ENCODE assay signal across 1 cellular context in the genomic region with DNA sequence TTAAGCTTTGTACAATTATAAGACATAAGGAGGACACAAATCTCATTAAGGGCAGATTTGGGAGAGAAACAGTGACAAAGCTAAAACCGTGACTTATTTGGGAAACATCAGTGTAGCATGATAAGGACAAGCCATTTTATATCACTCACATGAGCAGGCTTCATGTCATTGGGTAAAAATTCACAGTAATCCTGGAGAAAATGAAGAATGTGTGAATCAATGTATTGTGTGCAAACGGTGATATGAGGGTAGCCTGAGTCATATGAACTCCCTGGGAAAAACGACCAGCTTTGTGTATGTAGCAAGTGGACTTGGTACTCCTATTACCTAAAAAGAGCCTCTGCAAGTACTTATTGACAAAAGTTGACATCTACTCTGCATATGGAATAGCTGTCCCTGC.
TF ChIP-seq lines count a peak whose summit lies in the region.

No MANE protein-coding gene starts in this region.

TF ChIP-seq in WTC11, 78 proteins besides CTCF, POLR2A, EP300 and RAD21 (continued from another document):
- TF ChIP-seq, protein P1, sequence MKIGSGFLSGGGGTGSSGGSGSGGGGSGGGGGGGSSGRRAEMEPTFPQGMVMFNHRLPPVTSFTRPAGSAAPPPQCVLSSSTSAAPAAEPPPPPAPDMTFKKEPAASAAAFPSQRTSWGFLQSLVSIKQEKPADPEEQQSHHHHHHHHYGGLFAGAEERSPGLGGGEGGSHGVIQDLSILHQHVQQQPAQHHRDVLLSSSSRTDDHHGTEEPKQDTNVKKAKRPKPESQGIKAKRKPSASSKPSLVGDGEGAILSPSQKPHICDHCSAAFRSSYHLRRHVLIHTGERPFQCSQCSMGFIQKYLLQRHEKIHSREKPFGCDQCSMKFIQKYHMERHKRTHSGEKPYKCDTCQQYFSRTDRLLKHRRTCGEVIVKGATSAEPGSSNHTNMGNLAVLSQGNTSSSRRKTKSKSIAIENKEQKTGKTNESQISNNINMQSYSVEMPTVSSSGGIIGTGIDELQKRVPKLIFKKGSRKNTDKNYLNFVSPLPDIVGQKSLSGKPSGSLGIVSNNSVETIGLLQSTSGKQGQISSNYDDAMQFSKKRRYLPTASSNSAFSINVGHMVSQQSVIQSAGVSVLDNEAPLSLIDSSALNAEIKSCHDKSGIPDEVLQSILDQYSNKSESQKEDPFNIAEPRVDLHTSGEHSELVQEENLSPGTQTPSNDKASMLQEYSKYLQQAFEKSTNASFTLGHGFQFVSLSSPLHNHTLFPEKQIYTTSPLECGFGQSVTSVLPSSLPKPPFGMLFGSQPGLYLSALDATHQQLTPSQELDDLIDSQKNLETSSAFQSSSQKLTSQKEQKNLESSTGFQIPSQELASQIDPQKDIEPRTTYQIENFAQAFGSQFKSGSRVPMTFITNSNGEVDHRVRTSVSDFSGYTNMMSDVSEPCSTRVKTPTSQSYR (CRISPR knock-in tag; IDR thresholded peaks at IDR 0.05): no peak
- TF ChIP-seq OVOL2 (CRISPR knock-in tag; IDR thresholded peaks at IDR 0.05; ENCODE audit: borderline replicate concordance) (no peak), ZNF317 (CRISPR knock-in tag; IDR thresholded peaks at IDR 0.05; ENCODE audit: borderline replicate concordance, low read depth) (no peak), IRF2 (CRISPR knock-in tag; IDR thresholded peaks at IDR 0.05; ENCODE audit: borderline replicate concordance, low read depth) (no peak), TCF7 (CRISPR knock-in tag; IDR thresholded peaks at IDR 0.05; ENCODE audit: low read depth) (no peak), ESRRA (CRISPR knock-in tag; IDR thresholded peaks at IDR 0.05; ENCODE audit: borderline replicate concordance) (no peak)
- TF ChIP-seq, protein P2, sequence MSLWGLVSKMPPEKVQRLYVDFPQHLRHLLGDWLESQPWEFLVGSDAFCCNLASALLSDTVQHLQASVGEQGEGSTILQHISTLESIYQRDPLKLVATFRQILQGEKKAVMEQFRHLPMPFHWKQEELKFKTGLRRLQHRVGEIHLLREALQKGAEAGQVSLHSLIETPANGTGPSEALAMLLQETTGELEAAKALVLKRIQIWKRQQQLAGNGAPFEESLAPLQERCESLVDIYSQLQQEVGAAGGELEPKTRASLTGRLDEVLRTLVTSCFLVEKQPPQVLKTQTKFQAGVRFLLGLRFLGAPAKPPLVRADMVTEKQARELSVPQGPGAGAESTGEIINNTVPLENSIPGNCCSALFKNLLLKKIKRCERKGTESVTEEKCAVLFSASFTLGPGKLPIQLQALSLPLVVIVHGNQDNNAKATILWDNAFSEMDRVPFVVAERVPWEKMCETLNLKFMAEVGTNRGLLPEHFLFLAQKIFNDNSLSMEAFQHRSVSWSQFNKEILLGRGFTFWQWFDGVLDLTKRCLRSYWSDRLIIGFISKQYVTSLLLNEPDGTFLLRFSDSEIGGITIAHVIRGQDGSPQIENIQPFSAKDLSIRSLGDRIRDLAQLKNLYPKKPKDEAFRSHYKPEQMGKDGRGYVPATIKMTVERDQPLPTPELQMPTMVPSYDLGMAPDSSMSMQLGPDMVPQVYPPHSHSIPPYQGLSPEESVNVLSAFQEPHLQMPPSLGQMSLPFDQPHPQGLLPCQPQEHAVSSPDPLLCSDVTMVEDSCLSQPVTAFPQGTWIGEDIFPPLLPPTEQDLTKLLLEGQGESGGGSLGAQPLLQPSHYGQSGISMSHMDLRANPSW (CRISPR knock-in tag; conservative IDR thresholded peaks at IDR 0.05; ENCODE audit: low read depth): no peak
